ENCODE assay signal across 30 cellular contexts in the genomic region with DNA sequence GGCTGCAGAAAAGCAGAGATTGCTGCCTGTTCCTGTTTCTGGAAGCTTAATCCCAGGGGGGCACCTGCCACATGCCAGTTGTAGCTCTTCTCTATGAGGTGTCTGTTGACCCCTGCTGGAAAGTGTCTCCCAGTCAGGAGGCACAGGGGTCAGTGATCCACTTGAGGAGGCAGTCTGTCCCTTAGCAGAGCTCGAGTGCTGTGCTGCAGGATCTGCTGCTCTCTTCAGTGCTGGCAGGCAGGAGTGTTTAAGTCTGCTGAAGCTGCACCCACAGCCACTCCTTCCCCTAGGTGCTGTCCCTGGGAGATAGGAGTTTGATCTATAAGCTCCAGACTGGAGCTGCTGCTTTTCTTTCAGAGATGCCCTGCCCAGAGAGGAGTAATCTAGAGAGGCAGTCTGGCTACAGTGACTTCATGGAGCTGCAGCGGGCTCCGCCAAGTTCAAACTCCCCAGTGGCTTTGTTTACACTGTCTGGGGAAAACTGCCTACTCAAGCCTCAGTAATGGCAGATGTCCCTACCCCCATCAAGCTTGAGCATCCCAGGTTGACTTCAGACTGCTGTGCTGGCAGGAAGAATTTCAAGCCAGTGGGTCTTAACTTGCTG.
"Had no signal": no experiment of that assay in that cellular context is flagged by ENCODE, and none has a peak within 500 bp of the region (broad histone marks: within the 10 kb centered on the region; RNA-seq: fewer than 3 reads in every experiment).

No MANE protein-coding gene starts in this region.

- H3K36me3 ChIP-seq: brain microvascular endothelial cell, MG63 had no signal

- H3K27me3 ChIP-seq: brain microvascular endothelial cell, MG63 had no signal

- ATAC-seq: activated CD8-positive, alpha-beta T cell treated with anti-CD3 and anti-CD28 coated beads for 36 hours; activated T-cell treated with anti-CD3 and anti-CD28 coated beads, Interleukin-2, amount 50 U/mL, for 72 hours; activated T-helper 17 cell treated with anti-CD3 and anti-CD28 coated beads, Interleukin-2, amount 50 U/mL, for 72 hours had no signal

- H3K9me3 ChIP-seq: MG63 had no signal

- H3K4me3 ChIP-seq: MG63, PC-9, SK-N-MC had no signal

- DNase-seq: activated CD4-positive, alpha-beta T cell treated with anti-CD3 and anti-CD28 coated beads, Interleukin-2, amount 10 ng/mL, durations not matched to agents 24 days and 14 days; activated CD4-positive, alpha-beta T cell treated with anti-CD3 and anti-CD28 coated beads, Interleukin-2, amount 50 U/mL, for 4 hours; activated CD8-positive, alpha-beta T cell treated with anti-CD3 and anti-CD28 coated beads for 36 hours; activated effector memory CD4-positive, alpha-beta T cell treated with anti-CD3 and anti-CD28 coated beads, Interleukin-2, amount 50 U/mL, for 16 hours; activated naive CD4-positive, alpha-beta T cell; activated naive CD4-positive, alpha-beta T cell treated with anti-CD3 and anti-CD28 coated beads, Interleukin-2, amount 50 U/mL, for 16 hours; activated naive CD8-positive, alpha-beta T cell treated with anti-CD3 and anti-CD28 coated beads for 36 hours; activated T-cell treated with anti-CD3 and anti-CD28 coated beads, Interleukin-2, amount 50 U/mL, for 1 hour; activated T-cell treated with anti-CD3 and anti-CD28 coated beads, Interleukin-2, amount 50 U/mL, for 72 hours; amniotic stem cell; aorta; brain microvascular endothelial cell; central memory CD4-positive, alpha-beta T cell; Kasumi-1; KG1; MG63; NCI-H1048; NCI-H1105 treated with DMSO at 0.1 percent for 48 hours; NCI-H1436; NCI-H1694; NCI-H1930; NCI-H2081 treated with DMSO at 0.1 percent for 48 hours; NCI-H226; NCI-H446 treated with DMSO at 0.1 percent for 48 hours; NCI-H526; PC-9; Right ventricle myocardium superior; T1000 had no signal

- H2AFZ ChIP-seq: PC-9 had no signal

- H3K4me2 ChIP-seq: PC-9 had no signal

- H3K27ac ChIP-seq: brain microvascular endothelial cell, PC-9, SK-N-MC had no signal
